Comparison of ENCODE assay signal across 8 cellular contexts in genomic region chr1:81305997-81306452, GRCh38.
DNase-seq lines count a peak whose midpoint lies in the region; ATAC-seq and TF ChIP-seq lines count a peak whose summit lies in the region.

No MANE protein-coding gene starts in this region.

- peak overlapping the region; percentile 44 for H3K9ac ChIP-seq in GM23248

- peak overlapping the region; percentile 52 for H3K4me3 ChIP-seq in AG10803 (ENCODE audit: low read length)
- H3K4me3 ChIP-seq in GM23248 = peak overlapping the region; percentile 74
- H3K4me3 ChIP-seq in ascending aorta = peak overlapping the region; percentile 55 to 66
- H3K4me3 ChIP-seq in hepatocyte = peak overlapping the region; percentile 54
- peak overlapping the region; percentile 26 to 51 (median 43) for H3K4me3 ChIP-seq in sigmoid colon

- H3K27ac ChIP-seq in GM23248 (no peak overlapping the region), ascending aorta (no peak overlapping the region), hepatocyte (peak overlapping the region; percentile 49), sigmoid colon (no peak overlapping the region)

- TF ChIP-seq POLR2A in sigmoid colon (IDR thresholded peaks at IDR 0.05) = no peak

- peaks cover 4% of the 10 kb centered on the region for H3K4me1 ChIP-seq in GM23248 (ENCODE audit: insufficient read depth)
- H3K4me1 ChIP-seq in ascending aorta = no peaks in the 10 kb centered on the region
- peaks cover 9% of the 10 kb centered on the region for H3K4me1 ChIP-seq in hepatocyte (ENCODE audit: insufficient read depth)
- H3K4me1 ChIP-seq in sigmoid colon = peaks cover 0 to 21% (median 3%) of the 10 kb centered on the region in 4 donors

- H3K9me2 ChIP-seq in GM23248 (ENCODE audit: insufficient read depth) (no peaks in the 10 kb centered on the region), hepatocyte (replicated peaks; ENCODE audit: insufficient read depth) (no peaks in the 10 kb centered on the region)

- no peak for ATAC-seq in activated CD4-positive, CD25-positive, alpha-beta regulatory T cell treated with anti-CD3 and anti-CD28 coated beads, Interleukin-2, amount 50 U/mL, for 24 hours

- H4K20me1 ChIP-seq in GM23248 (ENCODE audit: insufficient read depth) (no peaks in the 10 kb centered on the region), hepatocyte (ENCODE audit: insufficient read depth, poor library complexity, severe bottlenecking) (no peaks in the 10 kb centered on the region)

- H3F3A ChIP-seq in GM23248 (ENCODE audit: insufficient read depth) = no peaks in the 10 kb centered on the region

- no peaks in the 10 kb centered on the region for H3K79me2 ChIP-seq in GM23248 (ENCODE audit: insufficient read depth)
- H3K79me2 ChIP-seq in hepatocyte = peaks cover 11% of the 10 kb centered on the region

- TF ChIP-seq EP300 in sigmoid colon (IDR thresholded peaks at IDR 0.05) = no peak

- WGBS in GM23248 (ENCODE audit: low coverage in 1 of 2, low lambda C conversion rate in 2 of 2, missing lambda C conversion rate in 2 of 2), 2 experiments = 2 to 3% methylated on average over 7 of the region's 7 CpGs
- WGBS in hepatocyte (ENCODE audit: low lambda C conversion rate, missing lambda C conversion rate) = 2% methylated on average over 7 of the region's 7 CpGs
- 2 to 3% methylated on average over 7 of the region's 7 CpGs for WGBS in sigmoid colon, 2 donors

- H3K27me3 ChIP-seq in GM23248 (replicated peaks; ENCODE audit: insufficient read depth) (peaks cover 13% of the 10 kb centered on the region), ascending aorta (no peaks in the 10 kb centered on the region), hepatocyte (no peaks in the 10 kb centered on the region), sigmoid colon (no peaks in the 10 kb centered on the region)

- H2AFZ ChIP-seq in GM23248 (peak overlapping the region; percentile 88), hepatocyte (peak overlapping the region; percentile 67)

- DNase-seq in AG10803 (ENCODE audit: low read depth) (peak; percentile 47), GM23248 (peak; percentile 54), NCI-H1694 (lab: John Stamatoyannopoulos, UW) (peak; percentile 38), ascending aorta (ENCODE audit: low spot score in 2 of 2) (no peak), hepatocyte (ENCODE audit: low spot score) (peak; percentile 75), sigmoid colon (no peak)
- DNase-seq in stimulated activated CD4-positive, alpha-beta T cell treated with anti-CD3 and anti-CD28 coated beads, Interleukin-15, amount 100 ng/mL, for 24 hours = no peak

- TF ChIP-seq CTCF in AG10803 (conservative IDR thresholded peaks at IDR 0.05; ENCODE audit: low read length) = peak; percentile 44
- TF ChIP-seq CTCF in ascending aorta (IDR thresholded peaks at IDR 0.05) = peak in 2 of 3 experiments; percentile 15 to 52
- TF ChIP-seq CTCF in hepatocyte (IDR thresholded peaks at IDR 0.05; ENCODE audit: poor library complexity) = peak; percentile 65
- TF ChIP-seq CTCF in sigmoid colon (IDR thresholded peaks at IDR 0.05) = peak in 1 of 4 experiments; percentile 37

- intact Hi-C loops in ascending aorta (cut with DNase I) (loop anchor here (10.0 kb wide), 1 partner anchor 449 kb away; no protein-coding TSS in a partner anchor), sigmoid colon (cut with DNase I) (no loop called here)

- in situ Hi-C loops in GM23248 (cut with MboI) = no loop called here

- H3K36me3 ChIP-seq in GM23248 (ENCODE audit: low read depth) = no peaks in the 10 kb centered on the region
- no peaks in the 10 kb centered on the region for H3K36me3 ChIP-seq in ascending aorta
- no peaks in the 10 kb centered on the region for H3K36me3 ChIP-seq in hepatocyte (replicated peaks; ENCODE audit: insufficient read depth, low read depth)
- H3K36me3 ChIP-seq in sigmoid colon = no peaks in the 10 kb centered on the region

- H3K9me3 ChIP-seq in GM23248 (ENCODE audit: low read depth) (no peaks in the 10 kb centered on the region), ascending aorta (no peaks in the 10 kb centered on the region), hepatocyte (ENCODE audit: low read depth) (no peaks in the 10 kb centered on the region), sigmoid colon (no peaks in the 10 kb centered on the region)

- H3K4me2 ChIP-seq in GM23248 (ENCODE audit: unreplicated experiment) (peak overlapping the region; percentile 96), hepatocyte (peak overlapping the region; percentile 74)

Comparison
In these comparisons a context has a peak if more than half of its experiments do, and no peak if none do; other contexts are left out.
1. DNase-seq: peak in AG10803 (single experiment), GM23248 (single experiment), NCI-H1694 (single experiment) and hepatocyte (single experiment); none in ascending aorta (0 of 2), sigmoid colon (single experiment) and stimulated activated CD4-positive, alpha-beta T cell treated with anti-CD3 and anti-CD28 coated beads, Interleukin-15, amount 100 ng/mL, for 24 hours (single experiment).
2. Peak in every context shown above with its lines, with median percentiles within 50 percentile points of each other: H3K4me3 ChIP-seq.